ENCODE assay signal across 14 cellular contexts in genomic region chr17:58402047-58402446, GRCh38. TPM values are rescaled to one million over a fixed set of nuclear protein-coding genes. Genes with fewer than 3 reads are reported as not detected.
DNase-seq lines count a peak whose midpoint lies in the region; ATAC-seq, FAIRE-seq and TF ChIP-seq lines count a peak whose summit lies in the region.
"Had no signal": no experiment of that assay in that cellular context is flagged by ENCODE, and none has a peak within 500 bp of the region (broad histone marks: within the 10 kb centered on the region; RNA-seq: fewer than 3 reads in every experiment).

No MANE protein-coding gene starts in this region.

- no peak for TF ChIP-seq CTCF in keratinocyte (optimal IDR thresholded peaks at IDR 0.05 in 1 of 3, IDR thresholded peaks at IDR 0.05 in 1 of 3, conservative IDR thresholded peaks at IDR 0.05 in 1 of 3; ENCODE audit: extremely low read depth in 1 of 3, insufficient read depth in 2 of 3, low read length in 3 of 3)

- intact Hi-C loops in activated T-helper 2 cell treated with anti-CD3 and anti-CD28 coated beads, Interferon-gamma antibody, Interleukin-2, Interleukin-4, amounts not matched to agents 10 μg/mL and 5 μg/mL and 100 μg/mL, durations not matched to agents 14 hours and 24 hours and 36 hours (cut with micrococcal nuclease): loop anchor here (1.0 kb wide), 2 partner anchors 11 to 15 kb away; no protein-coding TSS in a partner anchor

- no peak overlapping the region for H2AFZ ChIP-seq in keratinocyte (ENCODE audit: control insufficient read depth, low read length)

- H3K4me2 ChIP-seq in keratinocyte (ENCODE audit: control insufficient read depth, extremely low read depth, insufficient read depth, low read depth, low read length): peak overlapping the region; percentile 84

- H3K4me1 ChIP-seq in keratinocyte (ENCODE audit: control insufficient read depth, extremely low read depth, insufficient read depth, low read length): peaks cover 66% of the 10 kb centered on the region

- H3K9me3 ChIP-seq in keratinocyte (ENCODE audit: control insufficient read depth, low read depth, low read length): no peaks in the 10 kb centered on the region

- H3K27ac Mint-ChIP-seq in activated T-helper 2 cell treated with anti-CD3 and anti-CD28 coated beads, Interferon-gamma antibody, Interleukin-2, Interleukin-4, amounts not matched to agents 10 μg/mL and 5 μg/mL and 100 μg/mL, durations not matched to agents 14 hours and 24 hours and 36 hours: peak overlapping the region; percentile 83
- H3K27ac Mint-ChIP-seq: CD4-positive, CD25-positive, alpha-beta regulatory T cell; stimulated activated memory B cell treated with anti-CD40 and anti-IgM and Interleukin-4, amounts not matched to agents 10 μg/mL and 1 μg/mL and 100 μg/mL, for 72 hours had no signal

- H3K9ac ChIP-seq in keratinocyte (ENCODE audit: control insufficient read depth, extremely low read depth, insufficient read depth, low read length): peak overlapping the region; percentile 26

- H3K27me3 Mint-ChIP-seq in activated T-helper 2 cell treated with anti-CD3 and anti-CD28 coated beads, Interferon-gamma antibody, Interleukin-2, Interleukin-4, amounts not matched to agents 10 μg/mL and 5 μg/mL and 100 μg/mL, durations not matched to agents 14 hours and 24 hours and 36 hours (ENCODE audit: low read depth): no peaks in the 10 kb centered on the region
- H3K27me3 Mint-ChIP-seq: stimulated activated memory B cell treated with anti-CD40 and anti-IgM and Interleukin-4, amounts not matched to agents 10 μg/mL and 1 μg/mL and 100 μg/mL, for 72 hours had no signal

- peaks cover 51% of the 10 kb centered on the region for H3K79me2 ChIP-seq in keratinocyte (ENCODE audit: control insufficient read depth, insufficient read depth, low read length)

- H3K4me3 ChIP-seq in keratinocyte (ENCODE audit: control insufficient read depth in 2 of 3, extremely low read depth in 1 of 3, insufficient read depth in 2 of 3, low read depth in 1 of 3, low read length in 3 of 3): peak overlapping the region in 2 of 3 experiments; percentile 3 to 28

- H3K9me3 Mint-ChIP-seq in activated T-helper 2 cell treated with anti-CD3 and anti-CD28 coated beads, Interferon-gamma antibody, Interleukin-2, Interleukin-4, amounts not matched to agents 10 μg/mL and 5 μg/mL and 100 μg/mL, durations not matched to agents 14 hours and 24 hours and 36 hours: no peaks in the 10 kb centered on the region
- H3K9me3 Mint-ChIP-seq: CD4-positive, CD25-positive, alpha-beta regulatory T cell; neural crest cell; stimulated activated memory B cell treated with anti-CD40 and anti-IgM and Interleukin-4, amounts not matched to agents 10 μg/mL and 1 μg/mL and 100 μg/mL, for 72 hours had no signal

- peaks cover 40% of the 10 kb centered on the region for H3K36me3 Mint-ChIP-seq in activated T-helper 2 cell treated with anti-CD3 and anti-CD28 coated beads, Interferon-gamma antibody, Interleukin-2, Interleukin-4, amounts not matched to agents 10 μg/mL and 5 μg/mL and 100 μg/mL, durations not matched to agents 14 hours and 24 hours and 36 hours (ENCODE audit: low read depth)
- H3K36me3 Mint-ChIP-seq: stimulated activated memory B cell treated with anti-CD40 and anti-IgM and Interleukin-4, amounts not matched to agents 10 μg/mL and 1 μg/mL and 100 μg/mL, for 72 hours had no signal

- FAIRE-seq in keratinocyte (lab: Jason Lieb, UNC): peak; percentile 84

- no peaks in the 10 kb centered on the region for H3K27me3 ChIP-seq in keratinocyte (ENCODE audit: control insufficient read depth, extremely low read depth, insufficient read depth, low read length)

- peak overlapping the region; percentile 45 for H3K4me3 Mint-ChIP-seq in activated T-helper 2 cell treated with anti-CD3 and anti-CD28 coated beads, Interferon-gamma antibody, Interleukin-2, Interleukin-4, amounts not matched to agents 10 μg/mL and 5 μg/mL and 100 μg/mL, durations not matched to agents 14 hours and 24 hours and 36 hours (ENCODE audit: low read depth)
- H3K4me3 Mint-ChIP-seq: CD4-positive, CD25-positive, alpha-beta regulatory T cell; neural crest cell; stimulated activated memory B cell treated with anti-CD40 and anti-IgM and Interleukin-4, amounts not matched to agents 10 μg/mL and 1 μg/mL and 100 μg/mL, for 72 hours had no signal

- no peaks in the 10 kb centered on the region for H4K20me1 ChIP-seq in keratinocyte (ENCODE audit: control insufficient read depth, extremely low read depth, insufficient read depth, low read length)

- peak overlapping the region; percentile 95 for H3K27ac ChIP-seq in keratinocyte (ENCODE audit: control insufficient read depth, insufficient read depth, low read length)

- dilution Hi-C loops in keratinocyte (cut with MboI; ENCODE audit: extremely low pct_ligation_motif_present, low sequenced_read_pairs): no loop called here

- DNase-seq in AG20443 (ENCODE audit: low spot score) (peak; percentile 26), HS-27A (ENCODE audit: low read depth) (peak; percentile 26), keratinocyte (ENCODE audit: low read depth, low spot score) (no peak)
- DNase-seq in activated T-helper 2 cell treated with anti-CD3 and anti-CD28 coated beads, Interferon-gamma antibody, Interleukin-2, Interleukin-4, amounts not matched to agents 10 μg/mL and 5 μg/mL and 100 μg/mL, durations not matched to agents 14 hours and 24 hours and 36 hours (ENCODE audit: low spot score): no peak
- DNase-seq in stimulated activated naive CD4-positive, alpha-beta T cell (lab: John Stamatoyannopoulos, UW): no peak
- DNase-seq: amniotic stem cell; CD4-positive, CD25-positive, alpha-beta regulatory T cell; NCI-H2081 treated with DMSO at 0.1 percent for 48 hours had no signal

- no peaks in the 10 kb centered on the region for H3K9me1 ChIP-seq in keratinocyte (ENCODE audit: control insufficient read depth, extremely low read depth, insufficient read depth, low read length)

- H3K36me3 ChIP-seq in keratinocyte (ENCODE audit: control insufficient read depth in 2 of 2, extremely low read depth in 1 of 2, insufficient read depth in 2 of 2, low read length in 2 of 2): peaks cover 0 to 6% of the 10 kb centered on the region in 2 experiments

- no peak for ATAC-seq in HG02678 (IDR thresholded peaks at IDR 0.05; ENCODE audit: unreplicated experiment)
- no peak for ATAC-seq in GM19351 (IDR thresholded peaks at IDR 0.05; ENCODE audit: unreplicated experiment)
- ATAC-seq in SK-N-SH treated with all-trans-retinoic acid at 6 μM for 48 hours: no peak
- ATAC-seq: Right ventricle myocardium inferior; stimulated activated memory B cell treated with anti-CD40 and anti-IgM and Interleukin-4, amounts not matched to agents 10 μg/mL and 1 μg/mL and 100 μg/mL, for 72 hours had no signal

- peaks cover 50% of the 10 kb centered on the region for H3K4me1 Mint-ChIP-seq in activated T-helper 2 cell treated with anti-CD3 and anti-CD28 coated beads, Interferon-gamma antibody, Interleukin-2, Interleukin-4, amounts not matched to agents 10 μg/mL and 5 μg/mL and 100 μg/mL, durations not matched to agents 14 hours and 24 hours and 36 hours (ENCODE audit: low read depth)
- H3K4me1 Mint-ChIP-seq: stimulated activated memory B cell treated with anti-CD40 and anti-IgM and Interleukin-4, amounts not matched to agents 10 μg/mL and 1 μg/mL and 100 μg/mL, for 72 hours had no signal

TF ChIP-seq in SK-N-SH treated with all-trans-retinoic acid at 6 μM for 48 hours, 23 proteins besides CTCF, POLR2A, EP300 and RAD21:
- TF ChIP-seq ZNF565 (CRISPR knock-in tag; conservative IDR thresholded peaks at IDR 0.05; ENCODE audit: low read depth): no peak
- TF ChIP-seq TOX (CRISPR knock-in tag; IDR thresholded peaks at IDR 0.05; ENCODE audit: borderline replicate concordance): no peak
- no peak for TF ChIP-seq PPARA (CRISPR knock-in tag; IDR thresholded peaks at IDR 0.05; ENCODE audit: borderline replicate concordance)
- no peak for TF ChIP-seq ZNF70 (CRISPR knock-in tag; IDR thresholded peaks at IDR 0.05)
- no peak for TF ChIP-seq RARB (CRISPR knock-in tag; IDR thresholded peaks at IDR 0.05)
- TF ChIP-seq CSRNP3 (CRISPR knock-in tag; IDR thresholded peaks at IDR 0.05): no peak
TF ChIP-seq in SK-N-SH treated with all-trans-retinoic acid at 6 μM for 48 hours: peak in this region for 0.

RNA-seq across cellular contexts. Expression of gene RNF43, which starts 15.3 kb away (rescaled TPM):
- total RNA-seq in activated T-helper 2 cell treated with anti-CD3 and anti-CD28 coated beads, Interferon-gamma antibody, Interleukin-2, Interleukin-4, amounts not matched to agents 10 μg/mL and 5 μg/mL and 100 μg/mL, durations not matched to agents 14 hours and 24 hours and 36 hours: 20.5 and 23.9 TPM in 2 replicates
- 5.3 to 16.4 TPM (median 15.0 TPM) in 3 replicates for polyA plus RNA-seq in keratinocyte
- 6.5 TPM for polyA plus RNA-seq in keratinocyte (2011; ENCODE audit: low read depth)
- polyA plus RNA-seq in keratinocyte (2011; cell fraction: cytosol; rRNA removed): 7.6 and 9.6 TPM in 2 replicates
- polyA plus RNA-seq in keratinocyte (2011; cell fraction: nucleus; rRNA removed): 36.2 and 39.0 TPM in 2 replicates
- polyA plus RNA-seq in keratinocyte (2012; ENCODE audit: low replicate concordance): 8.3 and 16.0 TPM in 2 replicates
- polyA minus RNA-seq in keratinocyte: 8.0 to 23.8 TPM (median 16.6 TPM) in 3 replicates
- 2.7 TPM for polyA minus RNA-seq in keratinocyte (2011; cell fraction: cytosol; rRNA and poly(A)+ RNA removed)
- polyA minus RNA-seq in keratinocyte (2011; cell fraction: nucleus; rRNA and poly(A)+ RNA removed): 21.7 and 32.8 TPM in 2 replicates

RNA-seq across cellular contexts. Expression of gene SUPT4H1, which starts 50.0 kb away (rescaled TPM):
- 153 and 160 TPM in 2 replicates for total RNA-seq in activated T-helper 2 cell treated with anti-CD3 and anti-CD28 coated beads, Interferon-gamma antibody, Interleukin-2, Interleukin-4, amounts not matched to agents 10 μg/mL and 5 μg/mL and 100 μg/mL, durations not matched to agents 14 hours and 24 hours and 36 hours
- 107 to 206 TPM (median 161 TPM) in 3 replicates for polyA plus RNA-seq in keratinocyte
- polyA plus RNA-seq in keratinocyte (2011; ENCODE audit: low read depth): 113 TPM
- 99.9 and 137 TPM in 2 replicates for polyA plus RNA-seq in keratinocyte (2011; cell fraction: cytosol; rRNA removed)
- 65.9 and 75.0 TPM in 2 replicates for polyA plus RNA-seq in keratinocyte (2011; cell fraction: nucleus; rRNA removed)
- polyA plus RNA-seq in keratinocyte (2012; ENCODE audit: low replicate concordance): 90.7 and 125 TPM in 2 replicates
- 28.7 to 77.6 TPM (median 57.7 TPM) in 3 replicates for polyA minus RNA-seq in keratinocyte
- polyA minus RNA-seq in keratinocyte (2011; cell fraction: cytosol; rRNA and poly(A)+ RNA removed): 36.6 TPM
- 11.6 and 18.3 TPM in 2 replicates for polyA minus RNA-seq in keratinocyte (2011; cell fraction: nucleus; rRNA and poly(A)+ RNA removed)

Comparison
In these comparisons a context has a peak if more than half of its experiments do, and no peak if none do; other contexts are left out.
1. DNase-seq: peak in AG20443 (single experiment) and HS-27A (single experiment); none in activated T-helper 2 cell treated with anti-CD3 and anti-CD28 coated beads, Interferon-gamma antibody, Interleukin-2, Interleukin-4, amounts not matched to agents 10 μg/mL and 5 μg/mL and 100 μg/mL, durations not matched to agents 14 hours and 24 hours and 36 hours (single experiment), keratinocyte (single experiment) and stimulated activated naive CD4-positive, alpha-beta T cell (0 of 6).